Comparison of ENCODE assay signal across 28 cellular contexts in genomic region chr1:5488448-5488847, GRCh38.
"Had no signal": no experiment of that assay in that cellular context is flagged by ENCODE, and none has a peak within 500 bp of the region (broad histone marks: within the 10 kb centered on the region; RNA-seq: fewer than 3 reads in every experiment).

No MANE protein-coding gene starts in this region.

- ATAC-seq: stimulated activated effector memory CD8-positive, alpha-beta T cell treated with anti-CD3 and anti-CD28 coated beads, Interleukin-12 subunit alpha, Interleukin-12 subunit beta, amount 100 ng/mL, for 72 hours; stimulated activated memory B cell treated with anti-CD40 and anti-IgM and Interleukin-4, amounts not matched to agents 10 μg/mL and 1 μg/mL and 100 μg/mL, for 72 hours; stimulated activated naive B cell treated with anti-CD40 and anti-IgM and Interleukin-4, amounts not matched to agents 10 μg/mL and 1 μg/mL and 100 μg/mL, for 72 hours; stimulated activated naive CD8-positive, alpha-beta T cell treated with anti-CD3 and anti-CD28 coated beads, Interleukin-15, amount 100 ng/mL, for 72 hours; stimulated activated naive CD8-positive, alpha-beta T cell treated with anti-CD3 and anti-CD28 coated beads, Interleukin-15, Interleukin-2, amounts not matched to agents 100 U/mL and 50 U/mL, for 24 hours; upper lobe of right lung had no signal

- H3K4me1 ChIP-seq: transverse colon, upper lobe of left lung, upper lobe of right lung, uterus, vagina had no signal

- H3K9me3 Mint-ChIP-seq: stimulated activated effector memory CD8-positive, alpha-beta T cell treated with anti-CD3 and anti-CD28 coated beads, Interleukin-12 subunit alpha, Interleukin-12 subunit beta, amount 100 ng/mL, for 72 hours; stimulated activated memory B cell treated with anti-CD40 and anti-IgM and Interleukin-4, amounts not matched to agents 10 μg/mL and 1 μg/mL and 100 μg/mL, for 72 hours; stimulated activated naive B cell treated with anti-CD40 and anti-IgM and Interleukin-4, amounts not matched to agents 10 μg/mL and 1 μg/mL and 100 μg/mL, for 72 hours; stimulated activated naive CD8-positive, alpha-beta T cell treated with anti-CD3 and anti-CD28 coated beads, Interleukin-15, amount 100 ng/mL, for 72 hours; stimulated activated naive CD8-positive, alpha-beta T cell treated with anti-CD3 and anti-CD28 coated beads, Interleukin-15, Interleukin-2, amounts not matched to agents 100 ng/mL and 50 ng/mL, for 24 hours; type B pancreatic cell had no signal

- H3K27ac Mint-ChIP-seq: stimulated activated effector memory CD8-positive, alpha-beta T cell treated with anti-CD3 and anti-CD28 coated beads, Interleukin-12 subunit alpha, Interleukin-12 subunit beta, amount 100 ng/mL, for 72 hours; stimulated activated memory B cell treated with anti-CD40 and anti-IgM and Interleukin-4, amounts not matched to agents 10 μg/mL and 1 μg/mL and 100 μg/mL, for 72 hours; stimulated activated naive B cell treated with anti-CD40 and anti-IgM and Interleukin-4, amounts not matched to agents 10 μg/mL and 1 μg/mL and 100 μg/mL, for 72 hours; stimulated activated naive CD8-positive, alpha-beta T cell treated with anti-CD3 and anti-CD28 coated beads, Interleukin-15, amount 100 ng/mL, for 72 hours; stimulated activated naive CD8-positive, alpha-beta T cell treated with anti-CD3 and anti-CD28 coated beads, Interleukin-15, Interleukin-2, amounts not matched to agents 100 ng/mL and 50 ng/mL, for 24 hours; type B pancreatic cell had no signal

- H3K27me3 Mint-ChIP-seq: stimulated activated naive CD8-positive, alpha-beta T cell treated with anti-CD3 and anti-CD28 coated beads, Interleukin-15, amount 100 ng/mL, for 72 hours; stimulated activated naive CD8-positive, alpha-beta T cell treated with anti-CD3 and anti-CD28 coated beads, Interleukin-15, Interleukin-2, amounts not matched to agents 100 ng/mL and 50 ng/mL, for 24 hours had no signal

- H3K4me3 Mint-ChIP-seq: stimulated activated effector memory CD8-positive, alpha-beta T cell treated with anti-CD3 and anti-CD28 coated beads, Interleukin-12 subunit alpha, Interleukin-12 subunit beta, amount 100 ng/mL, for 72 hours; stimulated activated memory B cell treated with anti-CD40 and anti-IgM and Interleukin-4, amounts not matched to agents 10 μg/mL and 1 μg/mL and 100 μg/mL, for 72 hours; stimulated activated naive B cell treated with anti-CD40 and anti-IgM and Interleukin-4, amounts not matched to agents 10 μg/mL and 1 μg/mL and 100 μg/mL, for 72 hours; stimulated activated naive CD8-positive, alpha-beta T cell treated with anti-CD3 and anti-CD28 coated beads, Interleukin-15, amount 100 ng/mL, for 72 hours; stimulated activated naive CD8-positive, alpha-beta T cell treated with anti-CD3 and anti-CD28 coated beads, Interleukin-15, Interleukin-2, amounts not matched to agents 100 ng/mL and 50 ng/mL, for 24 hours; type B pancreatic cell had no signal

- H3K27ac ChIP-seq: stomach, suprapubic skin, testis, thoracic aorta, tibial artery, tibial nerve, transverse colon, upper lobe of left lung, upper lobe of right lung, uterus, vagina had no signal

- DNase-seq: stimulated activated CD4-positive, alpha-beta T cell treated with anti-CD3 and anti-CD28 coated beads, Interleukin-2, amount 100 ng/mL, for 48 hours; stimulated activated CD4-positive, alpha-beta T cell treated with anti-CD3 and anti-CD28 coated beads, Interleukin-4, amount 100 ng/mL, for 1 hour; stimulated activated CD4-positive, alpha-beta T cell treated with anti-CD3 and anti-CD28 coated beads, Interleukin-4, amount 100 ng/mL, for 24 hours; stimulated activated CD4-positive, alpha-beta T cell treated with anti-CD3 and anti-CD28 coated beads, Interleukin-4, amount 100 ng/mL, for 4 hours; stimulated activated CD8-positive, alpha-beta memory T cell treated with anti-CD3 and anti-CD28 coated beads, Interleukin-4, amount 100 ng/mL, for 48 hours; stimulated activated naive B cell treated with anti-CD40 and anti-IgM and Interleukin-4, amounts not matched to agents 10 μg/mL and 1 μg/mL and 100 μg/mL, for 72 hours; stimulated activated naive CD4-positive, alpha-beta T cell; stimulated activated naive CD4-positive, alpha-beta T cell treated with Interleukin-2 at 50 U/mL for 16 hours; stimulated activated naive CD8-positive, alpha-beta T cell treated with anti-CD3 and anti-CD28 coated beads, Interleukin-15, amount 100 ng/mL, for 72 hours; stimulated activated naive CD8-positive, alpha-beta T cell treated with anti-CD3 and anti-CD28 coated beads, Interleukin-15, Interleukin-2, amounts not matched to agents 100 U/mL and 50 U/mL, for 24 hours; stomach; substantia nigra; testis; tibial artery; transverse colon; trophoblast cell; upper lobe of left lung; upper lobe of right lung; uterus had no signal

- H3K9me3 ChIP-seq: stomach, suprapubic skin, testis, thoracic aorta, thyroid gland, tibial artery, tibial nerve, transverse colon, upper lobe of left lung, upper lobe of right lung, uterus, vagina had no signal

- H3K4me3 ChIP-seq: stomach, suprapubic skin, testis, thoracic aorta, thyroid gland, tibial artery, tibial nerve, transverse colon, upper lobe of left lung, upper lobe of right lung, uterus, vagina had no signal

- H3K36me3 Mint-ChIP-seq: stimulated activated effector memory CD8-positive, alpha-beta T cell treated with anti-CD3 and anti-CD28 coated beads, Interleukin-12 subunit alpha, Interleukin-12 subunit beta, amount 100 ng/mL, for 72 hours; stimulated activated memory B cell treated with anti-CD40 and anti-IgM and Interleukin-4, amounts not matched to agents 10 μg/mL and 1 μg/mL and 100 μg/mL, for 72 hours; stimulated activated naive B cell treated with anti-CD40 and anti-IgM and Interleukin-4, amounts not matched to agents 10 μg/mL and 1 μg/mL and 100 μg/mL, for 72 hours; type B pancreatic cell had no signal

- H3K36me3 ChIP-seq: stomach, suprapubic skin, thoracic aorta, thyroid gland, tibial artery, tibial nerve, transverse colon, upper lobe of left lung, upper lobe of right lung, uterus, vagina had no signal

- H3K4me1 Mint-ChIP-seq: stimulated activated effector memory CD8-positive, alpha-beta T cell treated with anti-CD3 and anti-CD28 coated beads, Interleukin-12 subunit alpha, Interleukin-12 subunit beta, amount 100 ng/mL, for 72 hours; stimulated activated memory B cell treated with anti-CD40 and anti-IgM and Interleukin-4, amounts not matched to agents 10 μg/mL and 1 μg/mL and 100 μg/mL, for 72 hours; stimulated activated naive B cell treated with anti-CD40 and anti-IgM and Interleukin-4, amounts not matched to agents 10 μg/mL and 1 μg/mL and 100 μg/mL, for 72 hours; stimulated activated naive CD8-positive, alpha-beta T cell treated with anti-CD3 and anti-CD28 coated beads, Interleukin-15, amount 100 ng/mL, for 72 hours had no signal

- H3K27me3 ChIP-seq: testis, thyroid gland, tibial nerve, uterus, vagina had no signal
